Comparison of ENCODE assay signal across 23 cellular contexts in genomic region chr6:106154326-106154725, GRCh38.
DNase-seq lines count a peak whose midpoint lies in the region; ATAC-seq, FAIRE-seq and TF ChIP-seq lines count a peak whose summit lies in the region.
"Had no signal": no experiment of that assay in that cellular context is flagged by ENCODE, and none has a peak within 500 bp of the region (broad histone marks: within the 10 kb centered on the region; RNA-seq: fewer than 3 reads in every experiment).

No MANE protein-coding gene starts in this region.

- H3K79me1 ChIP-seq in H9 (ENCODE audit: insufficient read depth, low read depth, low read length, poor library complexity, severe bottlenecking), result no peaks in the 10 kb centered on the region

- H3K4ac ChIP-seq in H9 (ENCODE audit: low read depth, low read length), result no peak overlapping the region

- H2BK15ac ChIP-seq in H9 (ENCODE audit: low read depth, low read length), result no peak overlapping the region

- no peak overlapping the region for H2BK120ac ChIP-seq in H9 (ENCODE audit: low read depth, low read length, poor library complexity, severe bottlenecking)

- POLR2A ChIA-PET in K562 (lab: Yijun Ruan, JAX), result interaction anchor here (0.7 to 1.4 kb wide), 4 partner anchors 9 to 21 kb away, joined by 3 to 5 read pairs (median 4); no protein-coding TSS in a partner anchor

- H4K20me1 ChIP-seq in H9 (ENCODE audit: control insufficient read depth, insufficient read depth, insufficient read length) (no peaks in the 10 kb centered on the region), K562 (replicated peaks; ENCODE audit: control insufficient read depth, insufficient read depth, low read length) (no peaks in the 10 kb centered on the region)

- no peaks in the 10 kb centered on the region for H3K79me2 ChIP-seq in H9 (ENCODE audit: insufficient read depth, low read length)
- H3K79me2 ChIP-seq in K562 (ENCODE audit: control insufficient read depth, insufficient read depth, low read length), result no peaks in the 10 kb centered on the region

- H3K9me3 Mint-ChIP-seq in H9, result no peaks in the 10 kb centered on the region; a peak in 1 of 5 replicates
- H3K9me3 Mint-ChIP-seq in glutamatergic neuron (ENCODE audit: unreplicated experiment), result no peaks in the 10 kb centered on the region
- H3K9me3 Mint-ChIP-seq: CD4-positive, alpha-beta T cell; HFFc6 had no signal

- H3K9me3 ChIP-seq in H9 (ENCODE audit: control insufficient read depth, low read depth, low read length) (no peaks in the 10 kb centered on the region), K562 (replicated peaks; ENCODE audit: control insufficient read depth, insufficient read depth, low read depth, low read length) (no peaks in the 10 kb centered on the region), psoas muscle (no peaks in the 10 kb centered on the region)
- H3K9me3 ChIP-seq: Caco-2 had no signal

- peaks cover 3% of the 10 kb centered on the region; the same call in 1 of the 2 replicates for H3K4me1 ChIP-seq in H9 (ENCODE audit: insufficient read depth, low read length)
- H3K4me1 ChIP-seq in K562 (replicated peaks in 1 of 2; ENCODE audit: control insufficient read depth in 2 of 2, insufficient read depth in 2 of 2, low read length in 2 of 2), result peaks cover 0 to 9% of the 10 kb centered on the region in 2 experiments; a peak in 2 of 5 replicates
- H3K4me1 ChIP-seq in psoas muscle, result no peaks in the 10 kb centered on the region
- H3K4me1 ChIP-seq: Caco-2 had no signal

- no peaks in the 10 kb centered on the region for H3K23me2 ChIP-seq in H9 (ENCODE audit: insufficient read length, low read depth, low read length, poor library complexity, severe bottlenecking)

- TF ChIP-seq POLR2A in K562 (conservative IDR thresholded peaks at IDR 0.05), result no peak

- DNase-seq in H9 (peak; percentile 59), K562 (ENCODE audit: extremely low read depth in 1 of 4, low spot score in 3 of 4) (peak in 3 of 4 experiments; percentile 47 to 59 (median 55)), iPS-NIHi7 (ENCODE audit: extremely low spot score) (peak; percentile 47), T1000 (lab: John Stamatoyannopoulos, UW) (no peak), psoas muscle (no peak), glutamatergic neuron (no peak)
- DNase-seq in stimulated activated CD4-positive, alpha-beta T cell treated with anti-CD3 and anti-CD28 coated beads, Interleukin-12 subunit alpha, Interleukin-12 subunit beta, amount 100 ng/mL, for 4 hours, result no peak
- DNase-seq: ACHN; Caco-2; CD4-positive, alpha-beta T cell; DMS79; GDM1; HCEC 1CT; HFFc6; IMR-90; KBM-7 had no signal

- no peak overlapping the region for H2AK5ac ChIP-seq in H9 (ENCODE audit: insufficient read length, low read length)

- H2BK20ac ChIP-seq in H9 (ENCODE audit: low read depth, low read length, poor library complexity, severe bottlenecking), result no peak overlapping the region

- WGBS in H9 (ENCODE audit: extremely low coverage, insufficient read length, low lambda C conversion rate), result no CpG with 5 or more reads among the region's 8 CpGs
- WGBS in K562 (ENCODE audit: insufficient coverage, low coverage, missing lambda C conversion rate), result 82% methylated on average over 8 of the region's 8 CpGs
- 95 to 98% (median 96%) methylated on average over 8 of the region's 8 CpGs for WGBS in psoas muscle, 3 donors

- no peak overlapping the region for H3K14ac ChIP-seq in H9 (ENCODE audit: insufficient read depth, low read length)

- no peak overlapping the region for H2BK5ac ChIP-seq in H9 (ENCODE audit: insufficient read length, low read length)

- H3K18ac ChIP-seq in H9 (ENCODE audit: insufficient read length, low read depth, low read length), result no peak overlapping the region

- no peak overlapping the region for H3K56ac ChIP-seq in H9 (ENCODE audit: insufficient read length, low read depth, low read length)

- TF ChIP-seq CTCF in H9 (conservative IDR thresholded peaks at IDR 0.05) (no peak), K562 (IDR thresholded peaks at IDR 0.05 in 2 of 3, conservative IDR thresholded peaks at IDR 0.05 in 1 of 3; ENCODE audit: insufficient read depth in 2 of 3, low read depth in 1 of 3, low read length in 3 of 3) (no peak), psoas muscle (IDR thresholded peaks at IDR 0.05) (no peak), glutamatergic neuron (IDR thresholded peaks at IDR 0.05; ENCODE audit: partially characterized antibody, unreplicated experiment) (no peak)

- no peak overlapping the region for H3K23ac ChIP-seq in H9 (ENCODE audit: insufficient read length, low read depth, low read length)

- H3K4me3 Mint-ChIP-seq in H9 (no peak overlapping the region), glutamatergic neuron (ENCODE audit: unreplicated experiment) (no peak overlapping the region)
- H3K4me3 Mint-ChIP-seq: CD4-positive, alpha-beta T cell had no signal

- TF ChIP-seq RAD21 in K562 (CRISPR knock-in tag; conservative IDR thresholded peaks at IDR 0.05 in 1 of 2, IDR thresholded peaks at IDR 0.05 in 1 of 2), result no peak

- no peak overlapping the region for H4K5ac ChIP-seq in H9 (ENCODE audit: insufficient read length, low read depth, low read length)

- H3K27me3 Mint-ChIP-seq in H9 (ENCODE audit: low read depth) (no peaks in the 10 kb centered on the region), glutamatergic neuron (ENCODE audit: unreplicated experiment) (peaks cover 2% of the 10 kb centered on the region)
- H3K27me3 Mint-ChIP-seq: CD4-positive, alpha-beta T cell had no signal

- H3K36me3 ChIP-seq in K562 (ENCODE audit: control insufficient read depth, insufficient read depth, low read length) (no peaks in the 10 kb centered on the region), psoas muscle (ENCODE audit: insufficient read depth in 1 of 2, low read depth in 1 of 2) (no peaks in the 10 kb centered on the region)

- H2AFZ ChIP-seq in H9 (ENCODE audit: low read length) (no peak overlapping the region), K562 (ENCODE audit: low read depth, low read length) (no peak overlapping the region)

- no peak overlapping the region for H2BK12ac ChIP-seq in H9 (ENCODE audit: insufficient read length, low read depth, low read length)

- H3K27ac Mint-ChIP-seq in H9 (peak overlapping the region in 1 of 3 experiments; percentile 83; a peak in 2 of 7 replicates), glutamatergic neuron (ENCODE audit: unreplicated experiment) (no peak overlapping the region)
- H3K27ac Mint-ChIP-seq: CD4-positive, alpha-beta T cell; HFFc6 had no signal

- no peak overlapping the region for H4K8ac ChIP-seq in H9 (replicated peaks; ENCODE audit: insufficient read length, low read depth, low read length)

- CTCF ChIA-PET in K562 (lab: Yijun Ruan, JAX; ENCODE audit: low intra/inter-chr PET ratio), result no interaction called here

- H3K27me3 ChIP-seq in H9 (ENCODE audit: insufficient read depth, low read length) (no peaks in the 10 kb centered on the region), K562 (ENCODE audit: control insufficient read depth in 2 of 2, insufficient read depth in 2 of 2, low read length in 2 of 2) (no peaks in the 10 kb centered on the region), psoas muscle (ENCODE audit: insufficient read depth in 3 of 3, low read length in 2 of 3) (no peaks in the 10 kb centered on the region)

- no peak for TF ChIP-seq EP300 in K562 (IDR thresholded peaks at IDR 0.05; ENCODE audit: low read length)

- no peak overlapping the region for H3K4me3 ChIP-seq in K562
- H3K4me3 ChIP-seq in psoas muscle, result no peak overlapping the region

- H4K91ac ChIP-seq in H9 (ENCODE audit: insufficient read length, low read depth, low read length), result no peak overlapping the region

- no peak for FAIRE-seq in K562 (lab: Jason Lieb, UNC)
- FAIRE-seq: A204.1, D721Med, GM12892, GM18507, H1, HTR-8/SVneo had no signal

- H3K4me1 Mint-ChIP-seq in H9 (peaks cover 11 to 32% of the 10 kb centered on the region in 2 experiments), glutamatergic neuron (ENCODE audit: low read depth, unreplicated experiment) (peaks cover 2% of the 10 kb centered on the region)

- BruUV-seq in K562 (replicated peaks; lab: Mats Ljungman, UMichigan), result no TSS peak

- intact Hi-C loops in K562 (cut with micrococcal nuclease) (no loop called here), psoas muscle (cut with DNase I) (no loop called here)

- H3K4me2 ChIP-seq in H9 (ENCODE audit: insufficient read depth, insufficient read length, low read length) (no peak overlapping the region), K562 (ENCODE audit: insufficient read depth, low read length) (no peak overlapping the region)

- no peak overlapping the region for H3T11ph ChIP-seq in H9 (ENCODE audit: low read length)

- in situ Hi-C loops in K562 (cut with MboI), result no loop called here

- H3K9me1 ChIP-seq in K562 (ENCODE audit: control insufficient read depth, insufficient read depth, low read length), result no peaks in the 10 kb centered on the region

- H3K9ac ChIP-seq in H9 (ENCODE audit: extremely low read depth, insufficient read length, low read length), result no peak overlapping the region
- H3K9ac ChIP-seq in K562 (ENCODE audit: insufficient read depth in 1 of 2, low read depth in 2 of 2, low read length in 2 of 2), result no peak overlapping the region

- ATAC-seq in K562 (peak; percentile 66), psoas muscle (no peak)

- H3K27ac ChIP-seq in H9 (ENCODE audit: insufficient read length, low read depth, low read length) (no peak overlapping the region), K562 (ENCODE audit: extremely low read depth, low read depth, low read length) (no peak overlapping the region), psoas muscle (no peak overlapping the region)
- H3K27ac ChIP-seq: C4-2B had no signal

- no peaks in the 10 kb centered on the region for H3K36me3 Mint-ChIP-seq in H9 (ENCODE audit: insufficient read depth in 1 of 3, low read depth in 3 of 3)
- H3K36me3 Mint-ChIP-seq in glutamatergic neuron (ENCODE audit: unreplicated experiment), result no peaks in the 10 kb centered on the region

TF ChIP-seq in K562, 482 proteins besides CTCF, POLR2A, EP300 and RAD21:
- TF ChIP-seq ZFX (CRISPR knock-in tag; IDR thresholded peaks at IDR 0.05) (no peak), NFYB (IDR thresholded peaks at IDR 0.05; ENCODE audit: extremely low read depth, insufficient read length) (peak; percentile 52), NELFE (IDR thresholded peaks at IDR 0.05; ENCODE audit: insufficient read depth, insufficient read length) (no peak), ZKSCAN8 (CRISPR knock-in tag; IDR thresholded peaks at IDR 0.05) (no peak)

Comparison
In these comparisons a context has a peak if more than half of its experiments do, and no peak if none do; other contexts are left out.
1. DNase-seq: peak in H9 (single experiment), K562 (3 of 4) and iPS-NIHi7 (single experiment); none in T1000 (single experiment), stimulated activated CD4-positive, alpha-beta T cell treated with anti-CD3 and anti-CD28 coated beads, Interleukin-12 subunit alpha, Interleukin-12 subunit beta, amount 100 ng/mL, for 4 hours (single experiment), psoas muscle (0 of 2) and glutamatergic neuron (single experiment).